ENCODE assay signal across 21 cellular contexts in the genomic region with DNA sequence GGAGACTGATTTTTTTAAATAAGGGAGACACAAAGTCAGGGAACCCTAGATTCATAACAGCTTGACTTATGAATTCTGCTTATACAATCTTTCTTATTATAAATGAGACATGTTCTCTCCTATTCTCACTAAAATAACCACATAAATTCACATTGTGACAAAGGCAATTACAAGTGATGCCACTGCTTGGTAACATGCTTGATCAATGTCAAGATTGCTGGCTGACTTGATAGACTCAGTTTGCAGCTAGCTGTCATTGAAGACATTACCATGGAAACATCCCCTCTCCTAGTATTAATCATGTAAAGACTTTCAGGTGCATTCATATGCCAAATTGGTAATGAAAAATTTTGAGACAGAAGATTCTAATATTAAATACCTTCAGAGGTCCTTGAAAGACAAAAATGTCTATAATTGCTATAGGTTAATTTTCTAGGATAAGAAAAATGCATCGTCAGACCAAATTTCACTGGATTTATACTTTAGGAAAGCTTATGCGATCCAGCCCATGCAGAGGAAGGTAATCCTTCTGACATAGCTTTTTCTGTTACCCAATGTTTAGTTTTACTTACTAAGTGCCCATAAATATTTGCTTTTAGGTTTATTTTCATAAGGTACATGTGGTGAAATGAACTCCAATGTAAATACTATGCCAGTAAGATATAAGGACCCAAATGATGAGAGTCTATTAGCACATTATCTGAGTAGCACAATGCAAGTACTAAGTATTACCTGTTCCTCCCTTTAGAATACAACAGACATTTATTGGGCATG. TPM values are rescaled to one million over a fixed set of nuclear protein-coding genes. Genes with fewer than 3 reads are reported as not detected.
DNase-seq lines count a peak whose midpoint lies in the region; ATAC-seq, FAIRE-seq and TF ChIP-seq lines count a peak whose summit lies in the region.
"Had no signal": no experiment of that assay in that cellular context is flagged by ENCODE, and none has a peak within 500 bp of the region (broad histone marks: within the 10 kb centered on the region; RNA-seq: fewer than 3 reads in every experiment).

No MANE protein-coding gene starts in this region.

- H4K20me1 ChIP-seq in GM12878 (ENCODE audit: control insufficient read depth, insufficient read depth) (no peaks in the 10 kb centered on the region), neural cell (ENCODE audit: insufficient read depth) (no peaks in the 10 kb centered on the region)
- H4K20me1 ChIP-seq: BLaER1 had no signal

- H3K27me3 ChIP-seq in GM12878 (replicated peaks in 1 of 2; ENCODE audit: control insufficient read depth in 2 of 2, insufficient read depth in 2 of 2, low read length in 1 of 2) (no peaks in the 10 kb centered on the region), neural cell (ENCODE audit: insufficient read depth, low read depth, low read length) (peaks cover 3% of the 10 kb centered on the region), vagina (no peaks in the 10 kb centered on the region)
- H3K27me3 ChIP-seq: BLaER1 had no signal

- in situ Hi-C loops in GM12878 (cut with MboI), result loop anchor here (5.0 to 25.0 kb wide), 2 partner anchors 87 to 217 kb away; no protein-coding TSS in a partner anchor

- no peaks in the 10 kb centered on the region for H3K9me2 ChIP-seq in neural cell (ENCODE audit: insufficient read depth, low read length)

- H3K79me2 ChIP-seq in GM12878 (ENCODE audit: control insufficient read depth, insufficient read depth, low read length), result no peaks in the 10 kb centered on the region
- H3K79me2 ChIP-seq in neural cell (replicated peaks; ENCODE audit: insufficient read depth, low read length), result no peaks in the 10 kb centered on the region

- no peak for TF ChIP-seq RAD21 in GM12878 (IDR thresholded peaks at IDR 0.05; ENCODE audit: insufficient read depth, low read depth, low read length)
- no peak for TF ChIP-seq RAD21 in neural cell (conservative IDR thresholded peaks at IDR 0.05)

- RAD21 ChIA-PET in GM12878 (lab: Charles Lee; ENCODE audit: unreplicated experiment), result interaction anchor here (1.1 to 8.9 kb wide), 2 partner anchors 69 to 86 kb away, joined by 3 to 158 read pairs; no protein-coding TSS in a partner anchor

- no peaks in the 10 kb centered on the region; a peak in 1 of 4 replicates for H3K36me3 ChIP-seq in GM12878 (ENCODE audit: control insufficient read depth in 2 of 2, insufficient read depth in 2 of 2, low read length in 1 of 2)
- H3K36me3 ChIP-seq in neural cell (ENCODE audit: insufficient read depth, low read length), result no peaks in the 10 kb centered on the region
- peaks cover 0 to 15% of the 10 kb centered on the region in 2 donors for H3K36me3 ChIP-seq in vagina

- DNase-seq in DMS53 (lab: John Stamatoyannopoulos, UW) (peak; percentile 43), DMS53 treated with DMSO at 0.1 percent for 48 hours (lab: John Stamatoyannopoulos, UW; ENCODE audit: unreplicated experiment) (no peak), GM12878 (ENCODE audit: low read depth, low spot score) (no peak), vagina (ENCODE audit: extremely low spot score in 2 of 2) (no peak), midbrain (lab: John Stamatoyannopoulos, UW) (no peak), NCI-H1105 treated with DMSO at 0.1 percent for 48 hours (lab: John Stamatoyannopoulos, UW) (no peak)
- DNase-seq in stimulated activated CD4-positive, alpha-beta T cell treated with anti-CD3 and anti-CD28 coated beads, Interleukin-2, amount 100 ng/mL, for 24 hours, result no peak
- DNase-seq: Caco-2; CD4-positive, CD25-positive, alpha-beta regulatory T cell; CD8-positive, alpha-beta T cell; DMS 273 treated with DMSO at 0.1 percent for 48 hours; DND-41; H9 had no signal

- H3K4me1 ChIP-seq in GM12878 (ENCODE audit: control insufficient read depth, insufficient read depth, low read length) (no peaks in the 10 kb centered on the region), vagina (no peaks in the 10 kb centered on the region)

- H3K4me3 ChIP-seq in GM12878, result no peak overlapping the region
- H3K4me3 ChIP-seq in neural cell (ENCODE audit: low read length), result no peak overlapping the region
- H3K4me3 ChIP-seq in vagina, result no peak overlapping the region
- H3K4me3 ChIP-seq: BLaER1, GM23338 had no signal

- no peaks in the 10 kb centered on the region for H3F3A ChIP-seq in neural cell (ENCODE audit: insufficient read depth, low read length, poor library complexity, severe bottlenecking)

- TF ChIP-seq EP300 in GM12878 (IDR thresholded peaks at IDR 0.05; ENCODE audit: borderline replicate concordance in 1 of 2, control insufficient read depth in 1 of 2, low read depth in 2 of 2, low read length in 2 of 2) (no peak), neural cell (conservative IDR thresholded peaks at IDR 0.05; ENCODE audit: poor library complexity, severe bottlenecking) (peak; percentile 95)

- no peak for ATAC-seq in GM12878
- ATAC-seq: CD8-positive, alpha-beta T cell; GM23338; HCT116 had no signal

- SMC1A ChIA-PET in GM12878 (lab: Charles Lee; ENCODE audit: uncharacterized antibody, unreplicated experiment), result interaction anchor here (1.2 to 10.9 kb wide), 4 partner anchors 18 to 94 kb away, joined by 4 to 222 read pairs (median 16); no protein-coding TSS in a partner anchor

- H3K9ac ChIP-seq in GM12878 (ENCODE audit: control insufficient read depth, insufficient read depth, low read length) (no peak overlapping the region), neural cell (ENCODE audit: low read length) (no peak overlapping the region)
- H3K9ac ChIP-seq: BLaER1 had no signal

- POLR2A ChIA-PET in GM12878 (lab: Charles Lee), result interaction anchor here (0.7 to 1.4 kb wide), 2 partner anchors 85 to 131 kb away, joined by 3 to 4 read pairs; no protein-coding TSS in a partner anchor

- H3K9me3 ChIP-seq in GM12878 (replicated peaks; ENCODE audit: control insufficient read depth, insufficient read depth, low read length), result no peaks in the 10 kb centered on the region
- H3K9me3 ChIP-seq in neural cell (ENCODE audit: low read length), result no peaks in the 10 kb centered on the region
- H3K9me3 ChIP-seq in vagina, result no peaks in the 10 kb centered on the region
- H3K9me3 ChIP-seq: BLaER1, Caco-2 had no signal

- intact Hi-C loops in GM12878 (cut with micrococcal nuclease; ENCODE audit: unreplicated experiment) (loop anchor here (5.0 kb wide), 2 partner anchors 67 to 123 kb away; partner anchors contain the start of gene YES1), vagina (cut with DNase I) (no loop called here)

- FAIRE-seq in GM12878 (lab: Jason Lieb, UNC), result peak; percentile 68
- FAIRE-seq: A204.1, G401.6 had no signal

- BruUV-seq in GM12878 (replicated peaks; lab: Mats Ljungman, UMichigan), result no TSS peak

- H2AFZ ChIP-seq in GM12878 (ENCODE audit: control insufficient read depth, low read depth, low read length) (no peak overlapping the region), neural cell (ENCODE audit: low read depth, low read length) (no peak overlapping the region)
- H2AFZ ChIP-seq: GM23338 had no signal

- no peak overlapping the region for H3K27ac ChIP-seq in GM12878 (ENCODE audit: control insufficient read depth, insufficient read depth)
- no peak overlapping the region for H3K27ac ChIP-seq in neural cell (ENCODE audit: low read length)
- H3K27ac ChIP-seq in vagina, result no peak overlapping the region
- H3K27ac ChIP-seq: 22Rv1, BLaER1, C4-2B had no signal

- 95% methylated on average over 2 of the region's 2 CpGs for WGBS in GM12878 (ENCODE audit: insufficient coverage, insufficient replicate concordance, low lambda C conversion rate, missing lambda C conversion rate)

- no peak for TF ChIP-seq POLR2A in GM12878 (IDR thresholded peaks at IDR 0.05; ENCODE audit: low read depth, low read length)
- no peak for TF ChIP-seq POLR2A in vagina (IDR thresholded peaks at IDR 0.05)

- CTCF ChIA-PET in GM12878 (lab: Yijun Ruan, JAX), result interaction anchor here (0.6 to 10.8 kb wide), 4 partner anchors 38 to 123 kb away, joined by 3 to 295 read pairs (median 42); no protein-coding TSS in a partner anchor

- H3K4me2 ChIP-seq in GM12878 (ENCODE audit: control insufficient read depth, insufficient read depth) (no peak overlapping the region), neural cell (ENCODE audit: low read length) (no peak overlapping the region)
- H3K4me2 ChIP-seq: BLaER1, GM23338 had no signal

- TF ChIP-seq CTCF in GM12878 (IDR thresholded peaks at IDR 0.05 in 2 of 3, conservative IDR thresholded peaks at IDR 0.05 in 1 of 3; ENCODE audit: control insufficient read depth in 2 of 3, extremely low read depth in 1 of 3, insufficient read depth in 1 of 3, low read depth in 3 of 3, low read length in 3 of 3), result no peak
- TF ChIP-seq CTCF in neural cell (IDR thresholded peaks at IDR 0.05; ENCODE audit: poor library complexity, severe bottlenecking), result no peak
- TF ChIP-seq CTCF in vagina (IDR thresholded peaks at IDR 0.05), result no peak

TF ChIP-seq in neural cell, 6 proteins besides CTCF, POLR2A, EP300 and RAD21:
- no peak for TF ChIP-seq MXI1 (conservative IDR thresholded peaks at IDR 0.05; ENCODE audit: poor library complexity, severe bottlenecking)
- peak; percentile 100 for TF ChIP-seq POLR2AphosphoS5 (IDR thresholded peaks at IDR 0.05)

RNA-seq across cellular contexts. Expression of gene ENOSF1, which starts 32.6 kb away (rescaled TPM):
- total RNA-seq in GM12878 (2013; cell fraction: nucleolus; rRNA removed), result 0.86 and 0.88 TPM in 2 replicates
- total RNA-seq in GM12878 (2014; rRNA removed) (26.3 and 28.9 TPM in 2 replicates), GM12878 (2014; rRNA removed; fragmentation: Illumina TruSeq; extraction: Trizol) (23.5 and 26.2 TPM in 2 replicates), GM12878 (2021) (40.0 and 43.3 TPM in 2 replicates), vagina (53.5 TPM)
- 21.1 TPM for polyA plus RNA-seq in GM12878 (2011; ENCODE audit: low read depth)
- polyA plus RNA-seq in GM12878 (2011; rRNA removed) (27.6 and 30.7 TPM in 2 replicates), GM12878 (2014; fragmentation: Illumina TruSeq; extraction: Trizol) (40.0 and 43.5 TPM in 2 replicates), GM12878 (2014; fragmentation: Nextera tagmentation; extraction: Ambion mirVana) (10 to 100 TPM; 12.5 to 13.3 TPM), GM12878 (2014; rRNA removed) (30.4 and 31.3 TPM in 2 replicates), GM12878 (2016; fragmentation: Nextera tagmentation; extraction: Ambion mirVana) (10 to 100 TPM; 41.6 to 42.3 TPM), neural cell (4.3 and 9.0 TPM in 2 replicates)
- 23.2 and 23.7 TPM in 2 replicates for polyA plus RNA-seq in GM12878 (2011; cell fraction: cytosol; rRNA removed)
- polyA plus RNA-seq in GM12878 (2011; cell fraction: nucleus; rRNA removed), result 113 and 114 TPM in 2 replicates
- polyA plus RNA-seq in GM12878 (2012), result 25.9 and 32.1 TPM in 2 replicates
- 38.4 and 54.2 TPM in 2 replicates for polyA minus RNA-seq in GM12878 (2011; rRNA and poly(A)+ RNA removed)
- polyA minus RNA-seq in GM12878 (2011; cell fraction: cytosol; rRNA and poly(A)+ RNA removed), result 16.7 and 19.4 TPM in 2 replicates
- polyA minus RNA-seq in GM12878 (2011; cell fraction: nucleus; rRNA and poly(A)+ RNA removed), result 41.5 and 64.3 TPM in 2 replicates
- polyA minus RNA-seq in neural cell, result 4.1 and 7.3 TPM in 2 replicates
